ENCODE assay signal across 1 cellular context in the genomic region with DNA sequence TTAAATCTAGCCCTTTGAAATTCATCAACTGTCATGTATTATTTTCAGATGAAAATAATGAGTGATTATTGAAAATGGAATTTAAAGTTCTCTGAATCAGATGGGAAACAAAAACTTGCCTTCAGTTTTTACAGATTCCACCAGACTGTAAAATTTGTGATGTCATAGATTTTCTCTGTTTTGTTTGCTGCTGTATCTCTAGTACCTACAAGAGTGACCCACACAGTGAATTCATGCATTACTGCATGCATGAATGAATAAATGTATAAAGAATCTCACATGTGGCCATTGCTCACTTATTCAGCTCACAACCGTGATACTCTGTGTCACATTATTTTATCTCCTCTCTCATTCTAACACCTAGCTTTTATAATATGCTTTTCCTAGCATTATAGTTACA.
TF ChIP-seq lines count a peak whose summit lies in the region.

No MANE protein-coding gene starts in this region.

TF ChIP-seq in GM23338, 12 proteins besides CTCF, POLR2A, EP300 and RAD21 (continued from another document):
- no peak for TF ChIP-seq ZNF462 (CRISPR knock-in tag; IDR thresholded peaks at IDR 0.05)
- TF ChIP-seq POLR2AphosphoS5 (IDR thresholded peaks at IDR 0.05; ENCODE audit: low read depth): no peak
- TF ChIP-seq ZNF331 (CRISPR knock-in tag; IDR thresholded peaks at IDR 0.05; ENCODE audit: low read depth): no peak
- TF ChIP-seq EZH2phosphoT487 (IDR thresholded peaks at IDR 0.05; ENCODE audit: unreplicated experiment): no peak
